In genomic region chr6:149834513-149835481, GRCh38 we compare ENCODE assay signal across 8 cellular contexts. TPM values are rescaled to one million over a fixed set of nuclear protein-coding genes. Genes with fewer than 3 reads are reported as not detected.
DNase-seq lines count a peak whose midpoint lies in the region; ATAC-seq and TF ChIP-seq lines count a peak whose summit lies in the region.

No MANE protein-coding gene starts in this region.

- DNase-seq in SHP77 (lab: John Stamatoyannopoulos, UW), result peak; percentile 15 to 42
- DNase-seq in SHP77 treated with DMSO at 0.1 percent for 48 hours (lab: John Stamatoyannopoulos, UW), result no peak
- DNase-seq in NCI-H2227 treated with DMSO at 0.1 percent for 48 hours (lab: John Stamatoyannopoulos, UW), result peak; percentile 49
- DNase-seq in activated CD4-positive, alpha-beta T cell treated with anti-CD3 and anti-CD28 coated beads for 48 hours, result peak; percentile 79
- DNase-seq in choroid plexus epithelial cell (ENCODE audit: low read depth), result peak; percentile 84
- DNase-seq in right lobe of liver, result no peak
- DNase-seq in stimulated activated CD8-positive, alpha-beta memory T cell treated with anti-CD3 and anti-CD28 coated beads, Interleukin-12 subunit alpha, Interleukin-12 subunit beta, amount 100 ng/mL, for 4 hours (ENCODE audit: low read depth), result peak; percentile 25
- no peak for DNase-seq in NCI-H1436 (lab: John Stamatoyannopoulos, UW)

- no peak overlapping the region for H3K27ac ChIP-seq in right lobe of liver

- H3K36me3 ChIP-seq in right lobe of liver, result no peaks in the 10 kb centered on the region

- TF ChIP-seq CTCF in choroid plexus epithelial cell (conservative IDR thresholded peaks at IDR 0.05; ENCODE audit: low read depth, low read length) (peak; percentile 91), right lobe of liver (IDR thresholded peaks at IDR 0.05) (peak; percentile 87 to 94 (median 92))

- no peak for TF ChIP-seq POLR2A in right lobe of liver (IDR thresholded peaks at IDR 0.05)

- intact Hi-C loops in right lobe of liver (cut with DNase I), result loop anchor here in 1 of 2 donors (5.0 kb wide), 1 partner anchor 88 kb away; the partner anchor contains the start of gene RAET1G

- H3K9me3 ChIP-seq in right lobe of liver, result no peaks in the 10 kb centered on the region

- H3K4me3 ChIP-seq in choroid plexus epithelial cell (ENCODE audit: low read depth, low read length), result no peak overlapping the region
- no peak overlapping the region for H3K4me3 ChIP-seq in right lobe of liver

- H3K4me1 ChIP-seq in right lobe of liver, result no peaks in the 10 kb centered on the region

- no peaks in the 10 kb centered on the region for H3K27me3 ChIP-seq in right lobe of liver

- 44% methylated on average over 5 of the region's 5 CpGs for WGBS in right lobe of liver (ENCODE audit: insufficient coverage, low coverage, low lambda C conversion rate, missing lambda C conversion rate)

- peak; percentile 74 to 88 (median 84) for ATAC-seq in right lobe of liver

RNA-seq across cellular contexts. Expression of gene LRP11, which starts 29.4 kb away (rescaled TPM):
- total RNA-seq in right lobe of liver, result 10 to 100 TPM in 1 of 6 experiments, 1 to 10 TPM in 5; 6.8 to 11.1 (median 9.3) TPM

Comparison
In these comparisons a context has a peak if more than half of its experiments do, and no peak if none do; other contexts are left out.
1. DNase-seq: peak in SHP77 (2 of 2), NCI-H2227 treated with DMSO at 0.1 percent for 48 hours (single experiment), activated CD4-positive, alpha-beta T cell treated with anti-CD3 and anti-CD28 coated beads for 48 hours (single experiment), choroid plexus epithelial cell (single experiment) and stimulated activated CD8-positive, alpha-beta memory T cell treated with anti-CD3 and anti-CD28 coated beads, Interleukin-12 subunit alpha, Interleukin-12 subunit beta, amount 100 ng/mL, for 4 hours (single experiment); none in SHP77 treated with DMSO at 0.1 percent for 48 hours (single experiment), right lobe of liver (0 of 3) and NCI-H1436 (single experiment).